ENCODE assay signal across 28 cellular contexts in genomic region chr13:85619321-85619720, GRCh38.
"Had no signal": no experiment of that assay in that cellular context is flagged by ENCODE, and none has a peak within 500 bp of the region (broad histone marks: within the 10 kb centered on the region; RNA-seq: fewer than 3 reads in every experiment).

No MANE protein-coding gene starts in this region.

- H3K27me3 ChIP-seq: neural progenitor cell, ovary, right lobe of liver, sigmoid colon, spleen, suprapubic skin, testis, tibial artery, transverse colon, upper lobe of right lung, uterus had no signal

- H3K36me3 ChIP-seq: neural progenitor cell, ovary, right lobe of liver, sigmoid colon, spleen, suprapubic skin, tibial artery, transverse colon, upper lobe of right lung, uterus had no signal

- FAIRE-seq: small intestine had no signal

- H3K4me2 ChIP-seq: neural progenitor cell had no signal

- H3K9ac ChIP-seq: neural progenitor cell, parathyroid adenoma had no signal

- DNase-seq: natural killer cell; occipital lobe; ovary; posterior cingulate gyrus; psoas muscle; right cardiac atrium; right lobe of liver; sigmoid colon; small intestine; spleen; stimulated activated CD4-positive, alpha-beta T cell treated with anti-CD3 and anti-CD28 coated beads, Interleukin-12 subunit alpha, Interleukin-12 subunit beta, amount 100 ng/mL, for 4 hours; stimulated activated CD4-positive, alpha-beta T cell treated with anti-CD3 and anti-CD28 coated beads, Interleukin-1b, Interleukin-23, amount 100 ng/mL, for 48 hours; stimulated activated CD4-positive, alpha-beta T cell treated with anti-CD3 and anti-CD28 coated beads, Interleukin-4, amount 100 ng/mL, for 1 hour; stimulated activated CD4-positive, alpha-beta T cell treated with anti-CD3 and anti-CD28 coated beads, Interleukin-4, amount 100 ng/mL, for 4 hours; stimulated activated CD8-positive, alpha-beta memory T cell treated with anti-CD3 and anti-CD28 coated beads, Interleukin-4, amount 100 ng/mL, for 48 hours; stimulated activated naive CD4-positive, alpha-beta T cell; stimulated activated naive CD8-positive, alpha-beta T cell treated with anti-CD3 and anti-CD28 coated beads, Interleukin-15, amount 100 ng/mL, for 72 hours; stimulated activated naive CD8-positive, alpha-beta T cell treated with anti-CD3 and anti-CD28 coated beads, Interleukin-15, Interleukin-2, amounts not matched to agents 100 U/mL and 50 U/mL, for 24 hours; substantia nigra; testis; tibial artery; transverse colon; upper lobe of right lung; uterus had no signal

- H3K27ac ChIP-seq: neural progenitor cell, ovary, parathyroid adenoma, psoas muscle, right lobe of liver, sigmoid colon, spleen, suprapubic skin, testis, tibial artery, transverse colon, upper lobe of right lung, uterus had no signal

- H3K79me2 ChIP-seq: parathyroid adenoma had no signal

- H3K4me1 ChIP-seq: neural progenitor cell, parathyroid adenoma, psoas muscle, right lobe of liver, sigmoid colon, spleen, suprapubic skin, testis, tibial artery, transverse colon, upper lobe of right lung, uterus had no signal

- ATAC-seq: natural killer cell; psoas muscle; right cardiac atrium; right lobe of liver; stimulated activated memory B cell treated with anti-CD40 and anti-IgM and Interleukin-4, amounts not matched to agents 10 μg/mL and 1 μg/mL and 100 μg/mL, for 72 hours; stimulated activated naive CD8-positive, alpha-beta T cell treated with anti-CD3 and anti-CD28 coated beads, Interleukin-15, amount 100 ng/mL, for 72 hours; stimulated activated naive CD8-positive, alpha-beta T cell treated with anti-CD3 and anti-CD28 coated beads, Interleukin-15, Interleukin-2, amounts not matched to agents 100 U/mL and 50 U/mL, for 24 hours; upper lobe of right lung had no signal

- H3K4me3 ChIP-seq: neural progenitor cell, ovary, psoas muscle, right lobe of liver, sigmoid colon, spleen, suprapubic skin, testis, tibial artery, transverse colon, upper lobe of right lung, uterus had no signal
